1 cellular context compared by ENCODE assay signal in the genomic region with DNA sequence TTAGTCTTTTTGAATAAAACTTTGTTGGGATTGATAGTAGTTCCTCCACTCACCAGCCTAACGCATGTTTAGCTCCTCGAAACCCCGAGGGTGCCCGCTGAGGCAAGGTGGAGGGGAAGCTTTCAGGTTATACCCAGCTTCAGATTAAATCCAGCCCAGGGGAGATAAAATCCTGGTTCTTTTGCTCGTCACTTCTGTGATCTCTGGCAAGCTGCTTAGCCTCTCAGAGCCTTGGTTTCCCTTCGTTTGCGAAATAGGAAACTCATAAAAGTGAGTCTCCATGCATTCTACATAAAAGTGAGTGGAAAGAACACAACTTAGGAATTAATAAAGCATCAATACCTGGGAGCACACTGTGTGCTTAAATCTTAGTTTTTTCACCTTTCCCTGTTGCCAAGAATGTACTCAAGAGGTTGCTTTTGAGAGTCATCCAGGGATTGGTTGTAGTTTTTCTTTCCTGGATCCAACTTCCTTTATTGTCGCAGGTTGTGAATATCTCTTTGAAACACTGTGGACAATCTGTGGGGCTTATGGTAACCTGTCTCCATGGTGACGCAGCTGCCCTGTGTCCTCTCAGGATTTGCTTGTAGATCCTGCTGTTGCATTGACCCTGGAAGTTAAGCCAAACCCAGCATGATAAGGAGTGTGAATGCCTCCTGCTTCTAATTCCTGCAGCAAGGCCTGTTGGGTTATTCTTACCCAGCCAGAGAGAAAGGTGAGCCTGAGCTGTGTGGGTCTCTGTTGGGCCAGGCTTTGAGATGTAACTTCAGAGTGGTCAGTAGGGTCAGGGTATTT.
TF ChIP-seq lines count a peak whose summit lies in the region.

No MANE protein-coding gene starts in this region.

TF ChIP-seq in H1, 55 proteins besides CTCF, POLR2A, EP300 and RAD21 (continued from another document):
- TF ChIP-seq TBP (IDR thresholded peaks at IDR 0.05; ENCODE audit: low read depth, low read length) (peak; percentile 53; the same call in 1 of the 2 replicates), SAP30 (IDR thresholded peaks at IDR 0.05; ENCODE audit: insufficient read depth, insufficient replicate concordance, low read length) (no peak), SIRT6 (IDR thresholded peaks at IDR 0.05; ENCODE audit: low read length) (no peak), RXRA (IDR thresholded peaks at IDR 0.05; ENCODE audit: insufficient read depth, low read depth, low read length) (no peak), BCL11A (IDR thresholded peaks at IDR 0.05; ENCODE audit: low read depth in 2 of 2, low read length in 2 of 2) (no peak), JUN (IDR thresholded peaks at IDR 0.05; ENCODE audit: low read depth, low read length) (no peak), TCF12 (IDR thresholded peaks at IDR 0.05; ENCODE audit: low read depth, low read length) (no peak), TEAD4 (IDR thresholded peaks at IDR 0.05; ENCODE audit: low read depth, low read length) (no peak), SRF (IDR thresholded peaks at IDR 0.05; ENCODE audit: low read depth, low read length) (no peak), BACH1 (IDR thresholded peaks at IDR 0.05; ENCODE audit: low read length) (no peak), CBX8 (IDR thresholded peaks at IDR 0.05; ENCODE audit: borderline replicate concordance, low read depth, low read length) (no peak), ZNF274 (IDR thresholded peaks at IDR 0.05; ENCODE audit: borderline replicate concordance, extremely low read depth, low read length) (no peak), SUZ12 (IDR thresholded peaks at IDR 0.05; ENCODE audit: low read length) (no peak), NRF1 (IDR thresholded peaks at IDR 0.05; ENCODE audit: low read depth, low read length) (no peak), HDAC6 (IDR thresholded peaks at IDR 0.05; ENCODE audit: low read depth, low read length) (no peak), TAF7 (optimal IDR thresholded peaks at IDR 0.05; ENCODE audit: borderline replicate concordance, low read depth, low read length) (peak; percentile 69), JUND (IDR thresholded peaks at IDR 0.05; ENCODE audit: low read length) (no peak), POLR2AphosphoS5 (IDR thresholded peaks at IDR 0.05; ENCODE audit: low read depth, low read length) (peak; percentile 56; the same call in 1 of the 2 replicates), CHD2 (IDR thresholded peaks at IDR 0.05; ENCODE audit: low read length) (no peak)
- TF ChIP-seq, protein P1, sequence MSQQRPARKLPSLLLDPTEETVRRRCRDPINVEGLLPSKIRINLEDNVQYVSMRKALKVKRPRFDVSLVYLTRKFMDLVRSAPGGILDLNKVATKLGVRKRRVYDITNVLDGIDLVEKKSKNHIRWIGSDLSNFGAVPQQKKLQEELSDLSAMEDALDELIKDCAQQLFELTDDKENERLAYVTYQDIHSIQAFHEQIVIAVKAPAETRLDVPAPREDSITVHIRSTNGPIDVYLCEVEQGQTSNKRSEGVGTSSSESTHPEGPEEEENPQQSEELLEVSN (IDR thresholded peaks at IDR 0.05), result no peak
- TF ChIP-seq, protein P2, sequence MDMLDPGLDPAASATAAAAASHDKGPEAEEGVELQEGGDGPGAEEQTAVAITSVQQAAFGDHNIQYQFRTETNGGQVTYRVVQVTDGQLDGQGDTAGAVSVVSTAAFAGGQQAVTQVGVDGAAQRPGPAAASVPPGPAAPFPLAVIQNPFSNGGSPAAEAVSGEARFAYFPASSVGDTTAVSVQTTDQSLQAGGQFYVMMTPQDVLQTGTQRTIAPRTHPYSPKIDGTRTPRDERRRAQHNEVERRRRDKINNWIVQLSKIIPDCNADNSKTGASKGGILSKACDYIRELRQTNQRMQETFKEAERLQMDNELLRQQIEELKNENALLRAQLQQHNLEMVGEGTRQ (IDR thresholded peaks at IDR 0.05; ENCODE audit: low read length), result no peak
TF ChIP-seq in H1: peak in this region for 3.
